In the genomic region with DNA sequence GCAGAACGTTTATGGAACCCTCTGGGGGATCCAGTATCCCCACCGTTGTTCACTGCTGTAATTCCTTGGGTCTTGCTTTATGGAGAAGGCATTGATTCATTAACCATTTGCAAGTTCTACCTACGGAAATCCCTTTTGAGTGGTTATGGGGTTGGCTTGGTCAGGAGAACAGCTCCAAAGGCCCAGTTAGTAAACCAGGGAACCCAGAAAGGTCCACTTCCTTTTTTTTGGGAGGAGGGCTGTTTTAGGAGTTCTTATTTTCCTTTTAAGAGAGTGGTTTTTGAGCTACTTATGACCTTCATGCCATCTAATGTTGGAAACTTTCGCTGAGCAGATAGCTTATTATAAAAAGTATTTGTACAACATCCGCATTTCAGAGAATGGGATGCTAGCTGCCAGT, we compare ENCODE assay signal across 8 cellular contexts. TPM values are rescaled to one million over a fixed set of nuclear protein-coding genes. Genes with fewer than 3 reads are reported as not detected.
DNase-seq lines count a peak whose midpoint lies in the region; ATAC-seq, FAIRE-seq and TF ChIP-seq lines count a peak whose summit lies in the region.

No MANE protein-coding gene starts in this region.

- RAD21 ChIA-PET in GM12878 (lab: Charles Lee; ENCODE audit: unreplicated experiment), result interaction anchor here (1.1 to 2.3 kb wide), 6 partner anchors 9 to 104 kb away, joined by 3 to 13 read pairs (median 4); no protein-coding TSS in a partner anchor

- DNase-seq in heart right ventricle (no peak), Right ventricle myocardium superior (no peak), GM12878 (ENCODE audit: low read depth, low spot score) (no peak), vagina (ENCODE audit: extremely low spot score in 2 of 2) (no peak)
- no peak for DNase-seq in stimulated activated CD4-positive, alpha-beta T cell treated with anti-CD3 and anti-CD28 coated beads, Interleukin-12 subunit alpha, Interleukin-12 subunit beta, amount 100 ng/mL, for 4 hours
- DNase-seq in effector CD4-positive, alpha-beta T cell, result no peak

- BruUV-seq in GM12878 (replicated peaks; lab: Mats Ljungman, UMichigan), result no TSS peak

- TF ChIP-seq EP300 in GM12878 (IDR thresholded peaks at IDR 0.05; ENCODE audit: borderline replicate concordance in 1 of 2, control insufficient read depth in 1 of 2, low read depth in 2 of 2, low read length in 2 of 2), result no peak

- peaks cover 15 to 60% (median 49%) of the 10 kb centered on the region in 9 donors for H3K4me1 ChIP-seq in heart right ventricle
- H3K4me1 ChIP-seq in GM12878 (ENCODE audit: control insufficient read depth, insufficient read depth, low read length), result peaks cover 4% of the 10 kb centered on the region; the same call in 1 of the 2 replicates
- H3K4me1 ChIP-seq in mesodermal cell (ENCODE audit: control insufficient read depth, insufficient read depth, low read length, poor library complexity, severe bottlenecking), result peaks cover 12% of the 10 kb centered on the region
- H3K4me1 ChIP-seq in vagina, result peaks cover 45% of the 10 kb centered on the region

- FAIRE-seq in GM12878 (lab: Jason Lieb, UNC), result no peak

- no peaks in the 10 kb centered on the region for H3K27me3 ChIP-seq in heart right ventricle
- H3K27me3 ChIP-seq in GM12878 (replicated peaks in 1 of 2; ENCODE audit: control insufficient read depth in 2 of 2, insufficient read depth in 2 of 2, low read length in 1 of 2), result no peaks in the 10 kb centered on the region
- H3K27me3 ChIP-seq in vagina, result no peaks in the 10 kb centered on the region

- POLR2A ChIA-PET in GM12878 (lab: Charles Lee), result interaction anchor here (0.8 to 3.7 kb wide), 8 partner anchors 9 to 104 kb away, joined by 3 to 27 read pairs (median 6); a partner anchor contains a TSS

- H2AFZ ChIP-seq in GM12878 (ENCODE audit: control insufficient read depth, low read depth, low read length), result no peak overlapping the region

- CTCF ChIA-PET in GM12878 (lab: Yijun Ruan, JAX), result interaction anchor here (0.6 to 3.4 kb wide), 6 partner anchors 10 to 104 kb away, joined by 3 to 18 read pairs (median 4); a partner anchor contains a TSS

- TF ChIP-seq RAD21 in GM12878 (IDR thresholded peaks at IDR 0.05; ENCODE audit: insufficient read depth, low read depth, low read length), result no peak

- WGBS in heart right ventricle, 2 donors, result 59 to 63% methylated on average over 5 of the region's 5 CpGs
- 79% methylated on average over 5 of the region's 5 CpGs for WGBS in GM12878 (ENCODE audit: insufficient coverage, insufficient replicate concordance, low lambda C conversion rate, missing lambda C conversion rate)
- 53 to 57% methylated on average over 1 to 4 of the region's 5 CpGs for WGBS in mesodermal cell (ENCODE audit: insufficient coverage in 2 of 2), 2 experiments

- H3K79me2 ChIP-seq in GM12878 (ENCODE audit: control insufficient read depth, insufficient read depth, low read length), result peaks cover 32% of the 10 kb centered on the region

- H3K36me3 ChIP-seq in heart right ventricle, result peaks cover 0 to 5% (median 0%) of the 10 kb centered on the region in 9 donors
- no peaks in the 10 kb centered on the region for H3K36me3 ChIP-seq in GM12878 (ENCODE audit: control insufficient read depth in 2 of 2, insufficient read depth in 2 of 2, low read length in 1 of 2)
- H3K36me3 ChIP-seq in mesodermal cell (ENCODE audit: control insufficient read depth, insufficient read depth, low read length), result no peaks in the 10 kb centered on the region
- H3K36me3 ChIP-seq in vagina, result no peaks in the 10 kb centered on the region

- H3K4me3 ChIP-seq in heart right ventricle (peak overlapping the region; percentile 88 to 100 (median 96)), GM12878 (peak overlapping the region; percentile 92), mesodermal cell (ENCODE audit: extremely low read depth, insufficient read depth, low read length, poor library complexity, severe bottlenecking) (peak overlapping the region; percentile 96), vagina (peak overlapping the region; percentile 80 to 94)

- intact Hi-C loops in heart right ventricle (cut with DNase I), result loop anchor here in 7 of 10 donors (5.0 kb wide), 5 partner anchors 36 to 81 kb away; a partner anchor contains a TSS
- intact Hi-C loops in Right ventricle myocardium superior (cut with DNase I), result no loop called here
- intact Hi-C loops in GM12878 (cut with micrococcal nuclease; ENCODE audit: unreplicated experiment), result loop anchor here (5.0 kb wide), 1 partner anchor 106 kb away; no protein-coding TSS in a partner anchor
- intact Hi-C loops in vagina (cut with DNase I), result loop anchor here (5.0 kb wide), 1 partner anchor 46 kb away; no protein-coding TSS in a partner anchor

- in situ Hi-C loops in GM12878 (cut with MboI), result no loop called here

- H3K9me3 ChIP-seq in heart right ventricle (no peaks in the 10 kb centered on the region), GM12878 (replicated peaks; ENCODE audit: control insufficient read depth, insufficient read depth, low read length) (no peaks in the 10 kb centered on the region), mesodermal cell (ENCODE audit: control insufficient read depth, low read length) (no peaks in the 10 kb centered on the region), vagina (no peaks in the 10 kb centered on the region)

- peak overlapping the region; percentile 78 for H3K4me2 ChIP-seq in GM12878 (ENCODE audit: control insufficient read depth, insufficient read depth)

- no peak for TF ChIP-seq POLR2A in GM12878 (IDR thresholded peaks at IDR 0.05; ENCODE audit: low read depth, low read length)
- TF ChIP-seq POLR2A in vagina (IDR thresholded peaks at IDR 0.05), result no peak

- peak overlapping the region in 6 of 10 donors; percentile 88 to 98 (median 96) for H3K27ac ChIP-seq in heart right ventricle
- peak overlapping the region; percentile 61; the same call in 1 of the 2 replicates for H3K27ac ChIP-seq in GM12878 (ENCODE audit: control insufficient read depth, insufficient read depth)
- no peak overlapping the region for H3K27ac ChIP-seq in mesodermal cell (ENCODE audit: low read depth, low read length, severe bottlenecking)
- H3K27ac ChIP-seq in vagina, result peak overlapping the region; percentile 85

- TF ChIP-seq CTCF in heart right ventricle (IDR thresholded peaks at IDR 0.05), result no peak
- TF ChIP-seq CTCF in GM12878 (IDR thresholded peaks at IDR 0.05 in 2 of 3, conservative IDR thresholded peaks at IDR 0.05 in 1 of 3; ENCODE audit: control insufficient read depth in 2 of 3, extremely low read depth in 1 of 3, insufficient read depth in 1 of 3, low read depth in 3 of 3, low read length in 3 of 3), result no peak
- TF ChIP-seq CTCF in vagina (IDR thresholded peaks at IDR 0.05), result no peak

- SMC1A ChIA-PET in GM12878 (lab: Charles Lee; ENCODE audit: uncharacterized antibody, unreplicated experiment), result interaction anchor here (0.6 to 2.5 kb wide), 8 partner anchors 9 to 104 kb away, joined by 3 to 13 read pairs (median 4); no protein-coding TSS in a partner anchor

- H3K9ac ChIP-seq in GM12878 (ENCODE audit: control insufficient read depth, insufficient read depth, low read length), result peak overlapping the region; percentile 83

- no peaks in the 10 kb centered on the region for H4K20me1 ChIP-seq in GM12878 (ENCODE audit: control insufficient read depth, insufficient read depth)

- no peak for ATAC-seq in heart right ventricle
- no peak for ATAC-seq in Right ventricle myocardium superior (ENCODE audit: poor library complexity)
- no peak for ATAC-seq in GM12878
- no peak for ATAC-seq in HG03520 (IDR thresholded peaks at IDR 0.05; ENCODE audit: unreplicated experiment)

RNA-seq across cellular contexts. Expression of a gene that starts 1.3 kb away (rescaled TPM):
- 100 to 1,000 TPM in 1 of 10 donors, 10 to 100 TPM in 9; 37.3 to 203 (median 59.3) TPM for total RNA-seq in heart right ventricle
- 100 to 1,000 TPM; 104 to 185 TPM for polyA plus RNA-seq in heart right ventricle
- total RNA-seq in Right ventricle myocardium superior, result 54.7 TPM
- total RNA-seq in GM12878 (2013; cell fraction: nucleolus; rRNA removed), result 89.1 and 114 TPM in 2 replicates
- total RNA-seq in GM12878 (2014; rRNA removed), result 67.6 and 75.5 TPM in 2 replicates
- total RNA-seq in GM12878 (2014; rRNA removed; fragmentation: Illumina TruSeq; extraction: Trizol), result 15.3 and 16.2 TPM in 2 replicates
- 72.2 and 75.8 TPM in 2 replicates for total RNA-seq in GM12878 (2021)
- polyA plus RNA-seq in GM12878 (2011; ENCODE audit: low read depth), result 10.8 TPM
- 7.9 and 16.0 TPM in 2 replicates for polyA plus RNA-seq in GM12878 (2011; rRNA removed)
- polyA plus RNA-seq in GM12878 (2011; cell fraction: cytosol; rRNA removed), result 28.1 and 40.8 TPM in 2 replicates
- 119 and 145 TPM in 2 replicates for polyA plus RNA-seq in GM12878 (2011; cell fraction: nucleus; rRNA removed)
- polyA plus RNA-seq in GM12878 (2012), result 32.6 and 32.8 TPM in 2 replicates
- 27.0 and 33.7 TPM in 2 replicates for polyA plus RNA-seq in GM12878 (2014; fragmentation: Illumina TruSeq; extraction: Trizol)
- 1 to 10 TPM; 2.2 to 8.2 TPM for polyA plus RNA-seq in GM12878 (2014; fragmentation: Nextera tagmentation; extraction: Ambion mirVana)
- 38.1 and 45.2 TPM in 2 replicates for polyA plus RNA-seq in GM12878 (2014; rRNA removed)
- 10 to 100 TPM; 55.7 to 59.0 TPM for polyA plus RNA-seq in GM12878 (2016; fragmentation: Nextera tagmentation; extraction: Ambion mirVana)
- polyA minus RNA-seq in GM12878 (2011; rRNA and poly(A)+ RNA removed), result 18.7 and 36.8 TPM in 2 replicates
- polyA minus RNA-seq in GM12878 (2011; cell fraction: cytosol; rRNA and poly(A)+ RNA removed), result 29.0 and 34.8 TPM in 2 replicates
- polyA minus RNA-seq in GM12878 (2011; cell fraction: nucleus; rRNA and poly(A)+ RNA removed), result 25.1 and 46.7 TPM in 2 replicates
- 52.5 TPM for polyA plus RNA-seq in mesodermal cell (2013, experiment 1 of 2)
- 42.9 TPM for polyA plus RNA-seq in mesodermal cell (2013, experiment 2 of 2)
- 94.3 TPM for total RNA-seq in vagina

RNA-seq across cellular contexts. Expression of a gene that starts 37.4 kb away (rescaled TPM):
- total RNA-seq in heart right ventricle (10 to 100 TPM; 20.8 to 39.7 (median 27.4) TPM), Right ventricle myocardium superior (16.3 TPM), GM12878 (2014; rRNA removed) (23.6 and 23.8 TPM in 2 replicates), GM12878 (2014; rRNA removed; fragmentation: Illumina TruSeq; extraction: Trizol) (6.7 and 8.8 TPM in 2 replicates), GM12878 (2021) (22.6 and 25.7 TPM in 2 replicates), vagina (34.1 TPM)
- polyA plus RNA-seq in heart right ventricle (10 to 100 TPM; 28.9 to 48.1 TPM), GM12878 (2011; rRNA removed) (4.9 and 14.5 TPM in 2 replicates), GM12878 (2014; fragmentation: Illumina TruSeq; extraction: Trizol) (7.0 and 13.1 TPM in 2 replicates), GM12878 (2014; fragmentation: Nextera tagmentation; extraction: Ambion mirVana) (1 to 10 TPM; 3.9 to 7.4 TPM), GM12878 (2014; rRNA removed) (19.3 and 21.1 TPM in 2 replicates), GM12878 (2016; fragmentation: Nextera tagmentation; extraction: Ambion mirVana) (10 to 100 TPM; 31.5 to 39.8 TPM)
- total RNA-seq in GM12878 (2013; cell fraction: nucleolus; rRNA removed), result 14.0 and 17.1 TPM in 2 replicates
- polyA plus RNA-seq in GM12878 (2011; ENCODE audit: low read depth), result 16.1 TPM
- 25.6 and 27.5 TPM in 2 replicates for polyA plus RNA-seq in GM12878 (2011; cell fraction: cytosol; rRNA removed)
- polyA plus RNA-seq in GM12878 (2011; cell fraction: nucleus; rRNA removed), result 16.8 and 20.7 TPM in 2 replicates
- polyA plus RNA-seq in GM12878 (2012), result 19.6 and 27.6 TPM in 2 replicates
- 17.5 and 19.5 TPM in 2 replicates for polyA minus RNA-seq in GM12878 (2011; rRNA and poly(A)+ RNA removed)
- polyA minus RNA-seq in GM12878 (2011; cell fraction: cytosol; rRNA and poly(A)+ RNA removed), result 11.1 and 14.7 TPM in 2 replicates
- polyA minus RNA-seq in GM12878 (2011; cell fraction: nucleus; rRNA and poly(A)+ RNA removed), result 7.1 and 14.1 TPM in 2 replicates
- polyA plus RNA-seq in mesodermal cell (2013, experiment 1 of 2), result 53.0 TPM
- 40.8 TPM for polyA plus RNA-seq in mesodermal cell (2013, experiment 2 of 2)
